In genomic region chr4:108619372-108620100, GRCh38 we compare ENCODE assay signal across 8 cellular contexts. TPM values are rescaled to one million over a fixed set of nuclear protein-coding genes. Genes with fewer than 3 reads are reported as not detected.
DNase-seq lines count a peak whose midpoint lies in the region; ATAC-seq, FAIRE-seq and TF ChIP-seq lines count a peak whose summit lies in the region.

No MANE protein-coding gene starts in this region.

- peaks cover 7% of the 10 kb centered on the region for H3K23me2 ChIP-seq in H1 (ENCODE audit: low read depth, low read length)

- H3K27me3 ChIP-seq in GM06990 (replicated peaks; ENCODE audit: control insufficient read depth, insufficient read depth, low read length) = no peaks in the 10 kb centered on the region
- no peaks in the 10 kb centered on the region for H3K27me3 ChIP-seq in H1 (replicated peaks in 1 of 4; ENCODE audit: control insufficient read depth in 3 of 4, extremely low read depth in 1 of 4, insufficient read depth in 3 of 4, low read length in 3 of 4)

- no peak overlapping the region for H3K14ac ChIP-seq in H1 (ENCODE audit: insufficient read length)

- no peak overlapping the region for H2BK12ac ChIP-seq in H1 (ENCODE audit: low read depth, low read length)

- H3K4me3 Mint-ChIP-seq in osteocyte (ENCODE audit: unreplicated experiment) = peak overlapping the region; percentile 97

- peaks cover 38% of the 10 kb centered on the region for H3K4me1 Mint-ChIP-seq in osteocyte (ENCODE audit: unreplicated experiment)

- no peak overlapping the region for H3K23ac ChIP-seq in H1 (ENCODE audit: insufficient read length)

- no peak overlapping the region for H3K18ac ChIP-seq in H1 (ENCODE audit: extremely low read depth, low read length)

- no peak overlapping the region for H3K9ac ChIP-seq in H1 (replicated peaks in 1 of 4; ENCODE audit: extremely low read depth in 1 of 4, low read depth in 3 of 4, low read length in 3 of 4)

- no peak overlapping the region for H3K56ac ChIP-seq in H1 (replicated peaks; ENCODE audit: insufficient read length, low read depth, low read length)

- no peak for FAIRE-seq in H1 (lab: Jason Lieb, UNC)

- no peaks in the 10 kb centered on the region for H3K9me3 Mint-ChIP-seq in osteocyte (ENCODE audit: unreplicated experiment)

- peaks cover 18 to 42% of the 10 kb centered on the region in 2 experiments for H3K79me2 ChIP-seq in H1 (ENCODE audit: control insufficient read depth in 1 of 2, insufficient read depth in 2 of 2, low read length in 2 of 2)

- ATAC-seq in HG02884 (IDR thresholded peaks at IDR 0.05; ENCODE audit: unreplicated experiment) (peak; percentile 11), GM18519 (IDR thresholded peaks at IDR 0.05; ENCODE audit: low FRiP score, unreplicated experiment) (no peak)

- H2BK120ac ChIP-seq in H1 (replicated peaks; ENCODE audit: low read depth, low read length) = no peak overlapping the region

- peaks cover 8 to 17% of the 10 kb centered on the region in 2 experiments for H4K20me1 ChIP-seq in H1 (replicated peaks in 1 of 2; ENCODE audit: control insufficient read depth in 1 of 2, insufficient read depth in 2 of 2, low read length in 2 of 2)

- CTCF ChIA-PET in H1 (lab: Charles Lee; ENCODE audit: partially characterized antibody) = interaction anchor here (0.5 to 1.5 kb wide), 2 partner anchors 27 to 47 kb away, joined by 3 to 4 read pairs; no protein-coding TSS in a partner anchor

- H2BK20ac ChIP-seq in H1 (ENCODE audit: low read length) = no peak overlapping the region

- POLR2A ChIA-PET in H1 (lab: Charles Lee; ENCODE audit: partially characterized antibody) = interaction anchor here (0.6 to 4.6 kb wide), 16 partner anchors 8 to 683 kb away, joined by 3 to 41 read pairs (median 6); partner anchors contain the start of genes COL25A1, ETNPPL and OSTC

- no peak overlapping the region for H4K91ac ChIP-seq in H1 (replicated peaks; ENCODE audit: insufficient read length, low read length)

- no peak for TF ChIP-seq POLR2A in H1 (IDR thresholded peaks at IDR 0.05; ENCODE audit: control extremely low read depth in 1 of 2, low read depth in 2 of 2, low read length in 2 of 2)

- H2BK5ac ChIP-seq in H1 (ENCODE audit: low read depth, low read length) = no peak overlapping the region

- H3K36me3 ChIP-seq in GM06990 (ENCODE audit: control insufficient read depth, insufficient read depth, low read length) = peaks cover 7% of the 10 kb centered on the region
- peaks cover 23 to 31% (median 29%) of the 10 kb centered on the region in 4 experiments for H3K36me3 ChIP-seq in H1 (ENCODE audit: control insufficient read depth in 2 of 4, insufficient read depth in 4 of 4, low read length in 3 of 4)

- WGBS in H1 (ENCODE audit: extremely low coverage in 1 of 2, insufficient coverage in 1 of 2, insufficient read length in 1 of 2, insufficient replicate concordance in 2 of 2, low coverage in 1 of 2, low lambda C conversion rate in 2 of 2, missing lambda C conversion rate in 1 of 2), 2 experiments = 84% methylated on average over 7 of the region's 7 CpGs; no CpG with 5 or more reads in 1 of the 2 experiments

- TF ChIP-seq CTCF in GM06990 (IDR thresholded peaks at IDR 0.05; ENCODE audit: insufficient read depth, low read length, poor library complexity, severe bottlenecking) (no peak), VCaP (conservative IDR thresholded peaks at IDR 0.05) (no peak), H1 (IDR thresholded peaks at IDR 0.05; ENCODE audit: control extremely low read depth in 1 of 3, insufficient read depth in 1 of 3, low read depth in 1 of 3, low read length in 3 of 3) (no peak), osteocyte (IDR thresholded peaks at IDR 0.05) (no peak)

- TF ChIP-seq EP300 in H1 (IDR thresholded peaks at IDR 0.05; ENCODE audit: borderline replicate concordance in 1 of 2, low read depth in 2 of 2, low read length in 2 of 2) = no peak

- TF ChIP-seq RAD21 in H1 (IDR thresholded peaks at IDR 0.05 in 1 of 2, conservative IDR thresholded peaks at IDR 0.05 in 1 of 2; ENCODE audit: low read depth in 2 of 2, low read length in 2 of 2) = no peak

- H3K4ac ChIP-seq in H1 (replicated peaks; ENCODE audit: insufficient read length, low read depth, low read length) = no peak overlapping the region

- H3K4me2 ChIP-seq in H1 (ENCODE audit: insufficient read depth in 1 of 2, low read depth in 2 of 2, low read length in 2 of 2) = peak overlapping the region; percentile 73 to 90; a peak in 3 of 4 replicates

- H3K27ac ChIP-seq in VCaP (peak overlapping the region; percentile 82), H1 (ENCODE audit: low read depth, low read length) (no peak overlapping the region)

- peak overlapping the region; percentile 91 for H3K27ac Mint-ChIP-seq in osteocyte (ENCODE audit: unreplicated experiment)

- peaks cover 7% of the 10 kb centered on the region for H3K79me1 ChIP-seq in H1 (ENCODE audit: low read depth, low read length)

- peak overlapping the region; percentile 53 for H3K4me3 ChIP-seq in GM06990 (replicated peaks; ENCODE audit: low read depth, low read length)
- H3K4me3 ChIP-seq in H1 (ENCODE audit: extremely low read depth in 1 of 4, insufficient read depth in 2 of 4, low read depth in 3 of 4, low read length in 4 of 4) = peak overlapping the region in 3 of 4 experiments; percentile 72 to 98 (median 95); a peak in 4 of 8 replicates

- no peak overlapping the region for H4K8ac ChIP-seq in H1 (ENCODE audit: extremely low read depth, insufficient read depth, low read length)

- H4K5ac ChIP-seq in H1 (ENCODE audit: insufficient read length, low read depth, low read length) = no peak overlapping the region

- no peak overlapping the region for H2AK5ac ChIP-seq in H1 (ENCODE audit: low read depth, low read length)

- no peaks in the 10 kb centered on the region for H3K9me3 ChIP-seq in H1 (ENCODE audit: insufficient read depth in 2 of 2, low read depth in 1 of 2, low read length in 1 of 2)

- H3K36me3 Mint-ChIP-seq in osteocyte (ENCODE audit: unreplicated experiment) = peaks cover 24% of the 10 kb centered on the region

- no peak overlapping the region for H2BK15ac ChIP-seq in H1 (ENCODE audit: low read length)

- H3K27me3 Mint-ChIP-seq in osteocyte (ENCODE audit: unreplicated experiment) = no peaks in the 10 kb centered on the region

- peaks cover 0 to 6% (median 3%) of the 10 kb centered on the region in 4 experiments; a peak in 3 of 7 replicates for H3K4me1 ChIP-seq in H1 (replicated peaks in 1 of 4; ENCODE audit: control insufficient read depth in 3 of 4, insufficient read depth in 4 of 4, low read length in 3 of 4)

- peak overlapping the region; percentile 93; the same call in 1 of the 2 replicates for H2AFZ ChIP-seq in H1 (ENCODE audit: low read length)

- no peak for DNase-seq in GM06990 (ENCODE audit: extremely low read depth, insufficient read length)
- DNase-seq in H1 (ENCODE audit: low read depth in 1 of 2, low spot score in 2 of 2) = no peak
- DNase-seq in osteocyte (ENCODE audit: extremely low spot score, unreplicated experiment) = no peak
- DNase-seq in NCI-H1436 (lab: John Stamatoyannopoulos, UW) = no peak
- no peak for DNase-seq in LoVo (ENCODE audit: low spot score)

TF ChIP-seq in H1, 55 proteins besides CTCF, POLR2A, EP300 and RAD21 (continues in another document):
- TF ChIP-seq SP4 (IDR thresholded peaks at IDR 0.05; ENCODE audit: low read length) = no peak
- no peak for TF ChIP-seq CHD2 (IDR thresholded peaks at IDR 0.05; ENCODE audit: low read length)
- TF ChIP-seq YY1 (IDR thresholded peaks at IDR 0.05; ENCODE audit: low read depth, low read length) = no peak
- no peak for TF ChIP-seq GABPA (IDR thresholded peaks at IDR 0.05; ENCODE audit: borderline replicate concordance, insufficient read depth, low read length)
- no peak for TF ChIP-seq ASH2L (IDR thresholded peaks at IDR 0.05; ENCODE audit: low read length)
- TF ChIP-seq SUZ12 (IDR thresholded peaks at IDR 0.05; ENCODE audit: low read length) = no peak
- no peak for TF ChIP-seq RXRA (IDR thresholded peaks at IDR 0.05; ENCODE audit: insufficient read depth, low read depth, low read length)
- TF ChIP-seq ZNF274 (IDR thresholded peaks at IDR 0.05; ENCODE audit: borderline replicate concordance, extremely low read depth, low read length) = no peak
- no peak for TF ChIP-seq USF2 (IDR thresholded peaks at IDR 0.05; ENCODE audit: low read length)
- TF ChIP-seq TBP (IDR thresholded peaks at IDR 0.05; ENCODE audit: low read depth, low read length) = no peak
- no peak for TF ChIP-seq RBBP5 (IDR thresholded peaks at IDR 0.05; ENCODE audit: borderline replicate concordance, low read depth, low read length)
- TF ChIP-seq KDM4A (IDR thresholded peaks at IDR 0.05; ENCODE audit: low read depth, low read length, severe bottlenecking) = no peak
- no peak for TF ChIP-seq EGR1 (IDR thresholded peaks at IDR 0.05; ENCODE audit: borderline replicate concordance, low read depth, low read length)

RNA-seq across cellular contexts. Expression of gene RPL34, which starts 0.8 kb away (rescaled TPM):
- 1,419 and 1,430 TPM in 2 replicates for total RNA-seq in H1 (2021; fragmentation: NEBNext Ultra II Directional; extraction: Animal tissue kit (Norgen Biotek cat#: 25700))
- 1,414 and 2,987 TPM in 2 replicates for polyA plus RNA-seq in H1 (2011; rRNA removed)
- polyA plus RNA-seq in H1 (2011; cell fraction: cytosol; rRNA removed) = 2,735 TPM
- polyA plus RNA-seq in H1 (2011; cell fraction: nucleus; rRNA removed) = 914 TPM
- polyA plus RNA-seq in H1 (2012, experiment 1 of 2) = 2,414 to 2,962 TPM (median 2,632 TPM) in 4 replicates
- 20,423 TPM for polyA plus RNA-seq in H1 (2012, experiment 2 of 2)
- 2,424 TPM for polyA plus RNA-seq in H1 (2013, experiment 1 of 2)
- 2,427 TPM for polyA plus RNA-seq in H1 (2013, experiment 2 of 2)
- 314 and 483 TPM in 2 replicates for polyA minus RNA-seq in H1 (2011; rRNA and poly(A)+ RNA removed)
- 98.6 TPM for polyA minus RNA-seq in H1 (2011; cell fraction: cytosol; rRNA and poly(A)+ RNA removed)
- polyA minus RNA-seq in H1 (2011; cell fraction: nucleus; rRNA and poly(A)+ RNA removed) = 439 TPM
- total RNA-seq in osteocyte = 1,029 and 1,032 TPM in 2 replicates

RNA-seq across cellular contexts. Expression of gene OSTC, which starts 30.9 kb away (rescaled TPM):
- 176 and 178 TPM in 2 replicates for total RNA-seq in H1 (2021; fragmentation: NEBNext Ultra II Directional; extraction: Animal tissue kit (Norgen Biotek cat#: 25700))
- 95.8 and 165 TPM in 2 replicates for polyA plus RNA-seq in H1 (2011; rRNA removed)
- 148 TPM for polyA plus RNA-seq in H1 (2011; cell fraction: cytosol; rRNA removed)
- 34.0 TPM for polyA plus RNA-seq in H1 (2011; cell fraction: nucleus; rRNA removed)
- 113 to 148 TPM (median 134 TPM) in 4 replicates for polyA plus RNA-seq in H1 (2012, experiment 1 of 2)
- 120 TPM for polyA plus RNA-seq in H1 (2012, experiment 2 of 2)
- 276 TPM for polyA plus RNA-seq in H1 (2013, experiment 1 of 2)
- 352 TPM for polyA plus RNA-seq in H1 (2013, experiment 2 of 2)
- polyA minus RNA-seq in H1 (2011; rRNA and poly(A)+ RNA removed) = 110 and 111 TPM in 2 replicates
- polyA minus RNA-seq in H1 (2011; cell fraction: cytosol; rRNA and poly(A)+ RNA removed) = 38.5 TPM
- 40.7 TPM for polyA minus RNA-seq in H1 (2011; cell fraction: nucleus; rRNA and poly(A)+ RNA removed)
- 222 and 235 TPM in 2 replicates for total RNA-seq in osteocyte
